ENCODE assay signal across 8 cellular contexts in genomic region chr12:57803317-57803893, GRCh38. TPM values are rescaled to one million over a fixed set of nuclear protein-coding genes. Genes with fewer than 3 reads are reported as not detected.
A peak's percentile ranks its signal among the peaks of the same experiment; 100 is the strongest.
DNase-seq lines count a peak whose midpoint lies in the region; ATAC-seq and TF ChIP-seq lines count a peak whose summit lies in the region.

No MANE protein-coding gene starts in this region.

- intact Hi-C loops in head of caudate nucleus (cut with DNase I): no loop called here
- intact Hi-C loops in sciatic nerve (cut with DNase I): no loop called here

- TF ChIP-seq CTCF in AG09309 (IDR thresholded peaks at IDR 0.05; ENCODE audit: control insufficient read depth, insufficient read depth, low read depth, low read length, missing control alignments) (peak; percentile 82), GM12875 (IDR thresholded peaks at IDR 0.05; ENCODE audit: borderline replicate concordance, insufficient read depth, low read depth, low read length) (peak; percentile 80)

- H3K4me3 ChIP-seq in AG09309 (ENCODE audit: control insufficient read depth, low read depth, low read length) (no peak overlapping the region), GM12875 (ENCODE audit: low read depth, low read length) (no peak overlapping the region)

- peak; percentile 17 for DNase-seq in AG09309 (ENCODE audit: low read depth)
- peak; percentile 25 for DNase-seq in NCI-H510A (lab: John Stamatoyannopoulos, UW)
- peak; percentile 27 for DNase-seq in activated naive CD4-positive, alpha-beta T cell treated with Interleukin-2 at 50 U/mL for 16 hours
- DNase-seq in head of caudate nucleus: peak in 35 of 42 donors; percentile 19 to 77 (median 49)
- peak; percentile 69 for DNase-seq in sciatic nerve (ENCODE audit: low spot score)

- ATAC-seq in sciatic nerve (peak; percentile 80), GM21515 (IDR thresholded peaks at IDR 0.05; ENCODE audit: unreplicated experiment) (no peak), GM19463 (IDR thresholded peaks at IDR 0.05; ENCODE audit: unreplicated experiment) (no peak)

RNA-seq across cellular contexts. Expression of gene AVIL, which starts 15.1 kb away (rescaled TPM):
- 7.3 TPM for total RNA-seq in sciatic nerve

RNA-seq across cellular contexts. Expression of gene TSFM, which starts 20.8 kb away (rescaled TPM):
- 14.6 TPM for total RNA-seq in sciatic nerve

RNA-seq across cellular contexts. Expression of gene EEF1AKMT3, which starts 31.0 kb away (rescaled TPM):
- total RNA-seq in sciatic nerve: 11.8 TPM

RNA-seq across cellular contexts. Expression of gene METTL1, which starts 31.5 kb away (rescaled TPM):
- 13.4 TPM for total RNA-seq in sciatic nerve

RNA-seq across cellular contexts. Expression of gene CYP27B1, which starts 36.5 kb away (rescaled TPM):
- total RNA-seq in sciatic nerve: 0.98 TPM

Comparison
In these comparisons a context has a peak if more than half of its experiments do, and no peak if none do; other contexts are left out.
1. DNase-seq: peak in every context shown above with its lines; median percentile 69 in sciatic nerve; 49 in head of caudate nucleus; 27 in activated naive CD4-positive, alpha-beta T cell treated with Interleukin-2 at 50 U/mL for 16 hours; 25 in NCI-H510A; 17 in AG09309.